In genomic region chr21:41908829-41909228, GRCh38 we compare ENCODE assay signal across 2 cellular contexts.
A peak's percentile ranks its signal among the peaks of the same experiment; 100 is the strongest.
TF ChIP-seq lines count a peak whose summit lies in the region.

No MANE protein-coding gene starts in this region.

TF ChIP-seq in K562, 482 proteins besides CTCF, POLR2A, EP300 and RAD21:
- TF ChIP-seq ADNP (tag; IDR thresholded peaks at IDR 0.05) (no peak), TSHZ1 (CRISPR knock-in tag; IDR thresholded peaks at IDR 0.05) (no peak), CEBPB (tag; IDR thresholded peaks at IDR 0.05) (0 out of 2 replicates have a peak, but pooled peaks have one; percentile 21), GABPB2 (CRISPR knock-in tag; conservative IDR thresholded peaks at IDR 0.05) (no peak)

TF ChIP-seq in SK-N-SH, 30 proteins besides CTCF, POLR2A, EP300 and RAD21:
- TF ChIP-seq RCOR1 (IDR thresholded peaks at IDR 0.05; ENCODE audit: low read length) (no peak), MEF2A (IDR thresholded peaks at IDR 0.05; ENCODE audit: borderline replicate concordance, low read depth) (no peak), SIN3A (IDR thresholded peaks at IDR 0.05; ENCODE audit: borderline replicate concordance, low read depth, low read length) (no peak), PBX3 (IDR thresholded peaks at IDR 0.05) (no peak), TEAD4 (IDR thresholded peaks at IDR 0.05; ENCODE audit: borderline replicate concordance, insufficient read depth) (no peak), USF1 (IDR thresholded peaks at IDR 0.05; ENCODE audit: borderline replicate concordance, low read depth) (no peak), GABPA (IDR thresholded peaks at IDR 0.05; ENCODE audit: low read depth) (no peak), TAF1 (IDR thresholded peaks at IDR 0.05; ENCODE audit: borderline replicate concordance, low read depth, low read length) (no peak), MAX (IDR thresholded peaks at IDR 0.05; ENCODE audit: low read depth) (no peak), YY1 (IDR thresholded peaks at IDR 0.05; ENCODE audit: low read depth) (no peak), TCF12 (IDR thresholded peaks at IDR 0.05) (no peak), FOXJ3 (CRISPR knock-in tag; IDR thresholded peaks at IDR 0.05) (no peak)
